ENCODE assay signal across 8 cellular contexts in the genomic region with DNA sequence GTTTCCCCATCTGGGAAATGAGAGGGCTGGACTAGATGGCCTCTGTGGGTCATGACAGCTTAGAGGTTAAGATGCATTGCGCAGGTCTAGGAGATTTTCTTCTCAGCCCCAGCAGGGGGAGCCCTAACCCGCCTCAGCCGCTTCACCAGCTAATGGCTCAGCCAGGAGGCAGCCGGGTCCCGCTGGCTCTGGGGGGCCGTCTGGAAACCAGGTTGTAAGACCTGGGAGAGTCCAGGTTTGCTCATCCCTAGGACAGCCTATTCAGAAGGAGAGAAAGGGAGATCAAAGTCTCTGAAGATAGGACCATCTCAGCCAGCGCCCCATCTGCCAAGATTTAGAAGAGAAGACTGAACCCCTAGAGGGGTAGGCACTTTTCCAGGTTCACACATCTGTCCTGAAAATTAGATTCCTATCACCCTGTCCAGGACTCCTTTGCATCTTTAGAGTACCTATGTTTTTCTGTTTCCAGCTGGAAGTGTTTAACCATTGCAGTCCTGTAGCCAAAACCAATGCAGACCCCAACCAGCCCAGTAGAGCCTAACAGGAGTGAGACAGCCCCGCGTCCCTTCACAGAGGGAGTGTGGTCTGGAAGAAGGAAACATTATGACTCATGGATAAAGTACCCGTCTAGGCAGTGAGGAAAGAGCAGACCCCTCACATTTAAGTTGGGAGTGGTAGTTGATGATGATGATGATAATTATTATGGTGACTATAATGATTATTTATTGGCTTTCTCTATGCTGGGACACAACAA. TPM values are rescaled to one million over a fixed set of nuclear protein-coding genes. Genes with fewer than 3 reads are reported as not detected.
DNase-seq lines count a peak whose midpoint lies in the region; ATAC-seq and TF ChIP-seq lines count a peak whose summit lies in the region.

No MANE protein-coding gene starts in this region.

- H3K4me3 ChIP-seq in BJ (ENCODE audit: low read depth, low read length): no peak overlapping the region
- H3K4me3 ChIP-seq in lower lobe of right lung: no peak overlapping the region

- no peaks in the 10 kb centered on the region for H3K27me3 ChIP-seq in BJ (ENCODE audit: control insufficient read depth, insufficient read depth, low read length)
- no peaks in the 10 kb centered on the region for H3K27me3 ChIP-seq in lower lobe of right lung (ENCODE audit: low read depth)

- intact Hi-C loops in lower lobe of right lung (cut with DNase I): loop anchor here (5.0 to 10.0 kb wide), 2 partner anchors 83 to 214 kb away; partner anchors contain the start of gene SLC36A1

- H3K36me3 ChIP-seq in BJ (ENCODE audit: control insufficient read depth, insufficient read depth, low read length) (peaks cover 14% of the 10 kb centered on the region), lower lobe of right lung (peaks cover 27% of the 10 kb centered on the region)

- CTCF ChIA-PET in BJ (lab: Yijun Ruan, JAX): interaction anchor here (0.5 to 11.3 kb wide), 32 partner anchors 9 to 484 kb away, joined by 3 to 234 read pairs (median 4); partner anchors contain the start of genes ATOX1, G3BP1, SLC36A1 and SPARC

- no peak for DNase-seq in BJ (ENCODE audit: low read depth)
- peak; percentile 54 for DNase-seq in GM19240 (ENCODE audit: insufficient read length, low spot score)
- peak; percentile 6 for DNase-seq in NCI-H524 treated with DMSO at 0.1 percent for 48 hours (lab: John Stamatoyannopoulos, UW)
- peak; percentile 80 for DNase-seq in activated CD4-positive, alpha-beta T cell treated with anti-CD3 and anti-CD28 coated beads, Interleukin-2, amount 50 U/mL, for 1 hour
- DNase-seq in dermis microvascular lymphatic vessel endothelial cell (ENCODE audit: low read depth in 2 of 2): peak; percentile 43 to 82
- peak; percentile 80 for DNase-seq in lower lobe of right lung
- DNase-seq in stimulated activated CD8-positive, alpha-beta memory T cell treated with anti-CD3 and anti-CD28 coated beads, Interleukin-12 subunit alpha, Interleukin-12 subunit beta, amount 100 ng/mL, for 1 hour (ENCODE audit: low read depth): peak; percentile 66

- peak overlapping the region; percentile 21 for H3K27ac ChIP-seq in lower lobe of right lung

- H3K9me3 ChIP-seq in lower lobe of right lung: no peaks in the 10 kb centered on the region

- TF ChIP-seq CTCF in BJ (IDR thresholded peaks at IDR 0.05; ENCODE audit: insufficient read depth, low read depth, low read length) (peak; percentile 85), lower lobe of right lung (IDR thresholded peaks at IDR 0.05) (peak; percentile 91)

- peaks cover 26% of the 10 kb centered on the region for H3K4me1 ChIP-seq in lower lobe of right lung

- POLR2A ChIA-PET in BJ (lab: Charles Lee): interaction anchor here (0.6 to 1.4 kb wide), 3 partner anchors 80 to 149 kb away, joined by 5 to 7 read pairs (median 6); no protein-coding TSS in a partner anchor

- ATAC-seq in HG03432 (IDR thresholded peaks at IDR 0.05; ENCODE audit: unreplicated experiment): peak; percentile 73
- ATAC-seq in lower lobe of right lung: peak; percentile 93

RNA-seq across cellular contexts. Expression of gene SPARC, which starts 27.5 kb away (rescaled TPM):
- 14,419 and 17,277 TPM in 2 replicates for polyA plus RNA-seq in BJ (2011; rRNA removed)
- polyA minus RNA-seq in BJ (2011; rRNA and poly(A)+ RNA removed): 5,297 and 8,034 TPM in 2 replicates
- total RNA-seq in dermis microvascular lymphatic vessel endothelial cell (509 and 525 TPM in 2 replicates), lower lobe of right lung (904 TPM)
